Comparison of ENCODE assay signal across 19 cellular contexts in genomic region chr3:12237912-12238650, GRCh38. TPM values are rescaled to one million over a fixed set of nuclear protein-coding genes. Genes with fewer than 3 reads are reported as not detected.
"Had no signal": no experiment of that assay in that cellular context is flagged by ENCODE, and none has a peak within 500 bp of the region (broad histone marks: within the 10 kb centered on the region; RNA-seq: fewer than 3 reads in every experiment).

No MANE protein-coding gene starts in this region.

- H3K27ac ChIP-seq: adrenal gland, neutrophil, right atrium auricular region, tibial nerve, WERI-Rb-1 had no signal

- H3K4me2 ChIP-seq: smooth muscle cell had no signal

- H3K4me3 ChIP-seq: adrenal gland, mucosa of descending colon, right atrium auricular region, smooth muscle cell, tibial nerve had no signal

- ATAC-seq: left colon; mucosa of descending colon; naive thymus-derived CD8-positive, alpha-beta T cell; stimulated activated memory B cell treated with anti-CD40 and anti-IgM and Interleukin-4, amounts not matched to agents 10 μg/mL and 1 μg/mL and 100 μg/mL, for 72 hours; T-cell had no signal

- H3K27me3 ChIP-seq: adrenal gland, right atrium auricular region, tibial nerve had no signal

- H3K36me3 ChIP-seq: adrenal gland, neutrophil, right atrium auricular region, tibial nerve, WERI-Rb-1 had no signal

- H3K9me3 ChIP-seq: adrenal gland, mucosa of descending colon, neutrophil, right atrium auricular region had no signal

- DNase-seq: activated CD4-positive, alpha-beta T cell treated with anti-CD3 and anti-CD28 coated beads for 4 hours; activated naive CD4-positive, alpha-beta T cell treated with anti-CD3 and anti-CD28 coated beads, Interleukin-2, amount 10 ng/mL, durations not matched to agents 7 days and 5 days; adrenal gland; caudate nucleus; cortex of kidney; effector memory CD4-positive, alpha-beta T cell; immature natural killer cell; left colon; mucosa of descending colon; naive thymus-derived CD8-positive, alpha-beta T cell; posterior cingulate gyrus; T-cell; T1000; WERI-Rb-1 had no signal

RNA-seq across cellular contexts. Expression of gene PPARG, which starts 50.8 kb away (rescaled TPM):
- total RNA-seq: naive thymus-derived CD8-positive, alpha-beta T cell had no signal
- polyA plus RNA-seq: immature natural killer cell; naive thymus-derived CD8-positive, alpha-beta T cell had no signal
